ENCODE assay signal across 8 cellular contexts in the genomic region with DNA sequence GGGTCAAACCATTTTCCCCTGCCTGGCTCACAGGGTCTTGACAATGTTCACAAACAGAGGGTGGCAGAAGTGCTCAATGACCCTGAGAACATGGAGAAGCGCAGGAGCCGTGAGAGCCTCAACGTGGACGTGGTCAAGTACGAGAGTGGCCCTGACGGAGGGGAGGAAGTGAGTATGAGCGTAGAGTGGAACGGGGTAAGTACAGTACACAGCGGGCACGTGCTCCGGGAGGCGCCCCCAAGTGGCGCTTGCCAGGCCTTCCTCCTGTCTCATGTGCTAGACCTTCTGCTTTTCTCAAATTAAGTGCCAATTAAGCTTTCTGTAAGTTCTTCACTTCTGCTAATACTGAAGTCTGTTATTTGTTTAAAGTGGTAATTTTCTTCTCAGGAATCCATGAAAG.
DNase-seq lines count a peak whose midpoint lies in the region; ATAC-seq and TF ChIP-seq lines count a peak whose summit lies in the region.

No MANE protein-coding gene starts in this region.

- H3K27ac Mint-ChIP-seq in activated naive CD8-positive, alpha-beta T cell = peak overlapping the region; percentile 82

- no peaks in the 10 kb centered on the region for H3K9me2 ChIP-seq in OCI-LY1 (ENCODE audit: low read depth, low read length)

- peak; percentile 61 for TF ChIP-seq CTCF in DND-41 (IDR thresholded peaks at IDR 0.05; ENCODE audit: borderline replicate concordance, extremely low read depth, low read length, poor library complexity, severe bottlenecking)
- TF ChIP-seq CTCF in OCI-LY1 (IDR thresholded peaks at IDR 0.05; ENCODE audit: low read length) = peak; percentile 99

- no peak overlapping the region for H3K4me3 Mint-ChIP-seq in activated naive CD8-positive, alpha-beta T cell

- peaks cover 2% of the 10 kb centered on the region for H3K36me3 Mint-ChIP-seq in activated naive CD8-positive, alpha-beta T cell

- H3K9me3 Mint-ChIP-seq in activated naive CD8-positive, alpha-beta T cell (ENCODE audit: low read depth) = no peaks in the 10 kb centered on the region

- no peaks in the 10 kb centered on the region for H3K79me2 ChIP-seq in DND-41 (ENCODE audit: insufficient read depth, low read length)
- H3K79me2 ChIP-seq in OCI-LY1 (ENCODE audit: insufficient read depth, low read length) = no peaks in the 10 kb centered on the region

- no peak overlapping the region for H3K4me2 ChIP-seq in DND-41 (ENCODE audit: insufficient read depth, low read length)
- H3K4me2 ChIP-seq in OCI-LY1 (ENCODE audit: low read length) = peak overlapping the region; percentile 18; the same call in 1 of the 2 replicates

- no peaks in the 10 kb centered on the region for H3K9me3 ChIP-seq in DND-41 (ENCODE audit: insufficient read depth, low read length, severe bottlenecking)
- no peaks in the 10 kb centered on the region for H3K9me3 ChIP-seq in OCI-LY1 (ENCODE audit: low read length)

- H3K27me3 ChIP-seq in DND-41 (ENCODE audit: insufficient read depth, low read length, poor library complexity) (no peaks in the 10 kb centered on the region), OCI-LY1 (ENCODE audit: insufficient read depth, low read length) (no peaks in the 10 kb centered on the region)

- H4K20me1 ChIP-seq in DND-41 (ENCODE audit: insufficient read depth, low read length) (0 out of 2 replicates have a peak, but pooled peaks cover 5% of the 10 kb centered on the region), OCI-LY1 (ENCODE audit: insufficient read depth, low read length) (no peaks in the 10 kb centered on the region)

- H3K4me1 Mint-ChIP-seq in activated naive CD8-positive, alpha-beta T cell (ENCODE audit: low read depth) = peaks cover 3% of the 10 kb centered on the region

- peaks cover 5% of the 10 kb centered on the region; the same call in 1 of the 2 replicates for H3F3A ChIP-seq in OCI-LY1 (ENCODE audit: insufficient read depth, low read length)

- H3K36me3 ChIP-seq in DND-41 (ENCODE audit: insufficient read depth, low read length) (peaks cover 93% of the 10 kb centered on the region), OCI-LY1 (ENCODE audit: insufficient read depth, low read length) (peaks cover 93% of the 10 kb centered on the region)

- no peaks in the 10 kb centered on the region for H3K4me1 ChIP-seq in DND-41 (ENCODE audit: insufficient read depth, low read length)
- H3K4me1 ChIP-seq in OCI-LY1 (ENCODE audit: insufficient read depth, low read length, severe bottlenecking) = peaks cover 18% of the 10 kb centered on the region

- ATAC-seq in DND-41 (ENCODE audit: insufficient read depth, low read depth) = peak; percentile 76; the same call in 2 of the 3 replicates
- ATAC-seq in GM21825 (IDR thresholded peaks at IDR 0.05; ENCODE audit: unreplicated experiment) = peak; percentile 85

- no peaks in the 10 kb centered on the region for H3K27me3 Mint-ChIP-seq in activated naive CD8-positive, alpha-beta T cell

- peak; percentile 34 for DNase-seq in DND-41
- DNase-seq in iPS-NIHi7 (ENCODE audit: extremely low spot score) = peak; percentile 77
- DNase-seq in stimulated activated CD8-positive, alpha-beta memory T cell treated with anti-CD3 and anti-CD28 coated beads, Interleukin-4, amount 100 ng/mL, for 48 hours = peak; percentile 66
- no peak for DNase-seq in NCI-H146 (lab: John Stamatoyannopoulos, UW)
- DNase-seq in cerebellar cortex (ENCODE audit: low spot score) = no peak

- H3K4me3 ChIP-seq in DND-41 (ENCODE audit: low read depth in 1 of 2, low read length in 2 of 2) = no peak overlapping the region
- no peak overlapping the region for H3K4me3 ChIP-seq in OCI-LY1 (ENCODE audit: low read depth, low read length, poor library complexity, severe bottlenecking)

- no peak overlapping the region for H2AFZ ChIP-seq in DND-41 (ENCODE audit: low read depth, low read length)
- no peak overlapping the region for H2AFZ ChIP-seq in OCI-LY1 (ENCODE audit: low read length)

- no peak overlapping the region for H3K9ac ChIP-seq in DND-41 (ENCODE audit: low read depth, low read length)
- peak overlapping the region; percentile 16; the same call in 1 of the 2 replicates for H3K9ac ChIP-seq in OCI-LY1 (ENCODE audit: low read length)

- H3K27ac ChIP-seq in DND-41 (ENCODE audit: low read length) = no peak overlapping the region
- peak overlapping the region; percentile 47 for H3K27ac ChIP-seq in OCI-LY1 (ENCODE audit: low read depth, low read length, poor library complexity, severe bottlenecking)

Comparison
In these comparisons a context has a peak if more than half of its experiments do, and no peak if none do; other contexts are left out.
1. DNase-seq: peak in DND-41 (single experiment), iPS-NIHi7 (single experiment) and stimulated activated CD8-positive, alpha-beta memory T cell treated with anti-CD3 and anti-CD28 coated beads, Interleukin-4, amount 100 ng/mL, for 48 hours (single experiment); none in NCI-H146 (single experiment) and cerebellar cortex (single experiment).